8 cellular contexts compared by ENCODE assay signal in genomic region chr15:63487076-63487757, GRCh38. TPM values are rescaled to one million over a fixed set of nuclear protein-coding genes. Genes with fewer than 3 reads are reported as not detected.
DNase-seq lines count a peak whose midpoint lies in the region; ATAC-seq, FAIRE-seq and TF ChIP-seq lines count a peak whose summit lies in the region.

No MANE protein-coding gene starts in this region.

- CTCF ChIA-PET in HCT116 (lab: Charles Lee), result interaction anchor here (0.9 to 1.7 kb wide), 14 partner anchors 9 to 580 kb away, joined by 3 to 13 read pairs (median 5); partner anchors contain the start of genes DAPK2 and USP3

- POLR2A ChIA-PET in HCT116 (lab: Charles Lee), result interaction anchor here (0.6 to 2.1 kb wide), 3 partner anchors 9 to 17 kb away, joined by 3 to 15 read pairs (median 3); partner anchors contain the start of gene USP3

- no peak for TF ChIP-seq POLR2A in HCT116 (IDR thresholded peaks at IDR 0.05; ENCODE audit: borderline replicate concordance, extremely low read depth, insufficient read depth, insufficient read length)

- intact Hi-C loops in HCT116 (cut with micrococcal nuclease) (no loop called here), left colon (cut with DNase I, micrococcal nuclease) (no loop called here)

- H3K9ac ChIP-seq in HCT116 (ENCODE audit: low read length), result no peak overlapping the region

- peak overlapping the region in 1 of 2 experiments; percentile 24; a peak in 1 of 4 replicates for H3K4me3 ChIP-seq in HCT116 (replicated peaks in 1 of 2; ENCODE audit: low read depth in 1 of 2, low read length in 2 of 2)

- H3K4me1 ChIP-seq in HCT116 (ENCODE audit: control insufficient read depth in 1 of 2, insufficient read depth in 2 of 2, low read length in 2 of 2), result peaks cover under 1 to 7% of the 10 kb centered on the region in 2 experiments; a peak in 3 of 4 replicates

- peak; percentile 49 to 98 (median 93); a peak in 5 of 6 replicates for TF ChIP-seq CTCF in HCT116 (IDR thresholded peaks at IDR 0.05 in 2 of 3, conservative IDR thresholded peaks at IDR 0.05 in 1 of 3; ENCODE audit: borderline replicate concordance in 1 of 3, insufficient read depth in 1 of 3, low read depth in 2 of 3, low read length in 2 of 3)

- DNase-seq in HCT116 (ENCODE audit: low read depth, low spot score), result peak; percentile 67
- peak; percentile 11 for DNase-seq in NCI-H2107 treated with DMSO at 0.1 percent for 48 hours (lab: John Stamatoyannopoulos, UW; ENCODE audit: unreplicated experiment)
- DNase-seq in activated CD4-positive, alpha-beta T cell treated with anti-CD3 and anti-CD28 coated beads for 1 hour, result peak; percentile 81
- DNase-seq in caudate nucleus (lab: John Stamatoyannopoulos, UW), result peak in 57 of 61 donors; percentile 12 to 84 (median 64)
- peak; percentile 86 to 94 for DNase-seq in left colon
- DNase-seq in stimulated activated CD4-positive, alpha-beta T cell treated with anti-CD3 and anti-CD28 coated beads, Interleukin-4, amount 100 ng/mL, for 24 hours, result peak; percentile 90

- no peaks in the 10 kb centered on the region for H3K79me2 ChIP-seq in HCT116 (ENCODE audit: insufficient read depth, low read length)

- RAD21 ChIA-PET in HCT116 (lab: Charles Lee; ENCODE audit: low non-redundant PET in 1 of 2, low total read pairs in 2 of 2, uncharacterized antibody in 2 of 2, unreplicated experiment in 2 of 2), result interaction anchor here (1.0 kb wide), 2 partner anchors 112 to 113 kb away, joined by 3 read pairs; no protein-coding TSS in a partner anchor

- ATAC-seq in HCT116, result peak; percentile 100
- peak; percentile 96 for ATAC-seq in left colon
- no peak for ATAC-seq in GM21381 (IDR thresholded peaks at IDR 0.05; ENCODE audit: unreplicated experiment)

- TF ChIP-seq RAD21 in HCT116 (IDR thresholded peaks at IDR 0.05; ENCODE audit: low read depth), result peak; percentile 70

- H3K27ac ChIP-seq in HCT116 (ENCODE audit: low read depth, low read length) (no peak overlapping the region), caudate nucleus (ENCODE audit: low read depth, low read length) (no peak overlapping the region)

- H4K20me1 ChIP-seq in HCT116 (ENCODE audit: insufficient read depth), result no peaks in the 10 kb centered on the region

- H3K27me3 ChIP-seq in HCT116 (ENCODE audit: insufficient read depth, low read length), result no peaks in the 10 kb centered on the region

- FAIRE-seq in G401.6 (lab: Jason Lieb, UNC), result peak; percentile 66

- BruUV-seq in HCT116 (replicated peaks; lab: Mats Ljungman, UMichigan), result no TSS peak

- no peaks in the 10 kb centered on the region for H3K36me3 ChIP-seq in HCT116 (ENCODE audit: control insufficient read depth in 1 of 2, insufficient read depth in 2 of 2, low read length in 2 of 2)

- no peaks in the 10 kb centered on the region for H3K9me2 ChIP-seq in HCT116 (ENCODE audit: insufficient read depth)

- H2AFZ ChIP-seq in HCT116 (ENCODE audit: low read depth, low read length, poor library complexity, severe bottlenecking), result peak overlapping the region; percentile 99

- peak overlapping the region; percentile 59 for H3K4me2 ChIP-seq in HCT116 (ENCODE audit: low read length)

- H3K9me3 ChIP-seq in HCT116 (ENCODE audit: control insufficient read depth in 1 of 2, insufficient read depth in 1 of 2, low read depth in 1 of 2, low read length in 2 of 2), result no peaks in the 10 kb centered on the region

TF ChIP-seq in HCT116, 20 proteins besides CTCF, POLR2A, EP300 and RAD21:
- TF ChIP-seq SRF (IDR thresholded peaks at IDR 0.05; ENCODE audit: low read depth) (no peak), ZNF274 (IDR thresholded peaks at IDR 0.05; ENCODE audit: low read depth, low read length) (no peak), POLR2AphosphoS5 (IDR thresholded peaks at IDR 0.05; ENCODE audit: low read depth, low read length) (peak; percentile 21; the same call in 1 of the 2 replicates), CBX3 (IDR thresholded peaks at IDR 0.05; ENCODE audit: low read depth) (0 out of 2 replicates have a peak, but pooled peaks have one; percentile 39), EGR1 (IDR thresholded peaks at IDR 0.05; ENCODE audit: low read depth) (no peak), REST (IDR thresholded peaks at IDR 0.05; ENCODE audit: low read depth) (no peak)

RNA-seq across cellular contexts. Expression of gene USP3, which starts 17.2 kb away (rescaled TPM):
- total RNA-seq in HCT116 (2021; ENCODE audit: unreplicated experiment), result 61.6 TPM
- polyA plus RNA-seq in HCT116 (2012), result 36.3 and 40.8 TPM in 2 replicates
- 10 to 100 TPM; 74.7 to 79.9 TPM for total RNA-seq in left colon

Comparison
In these comparisons a context has a peak if more than half of its experiments do, and no peak if none do; other contexts are left out.
1. DNase-seq: peak in every context shown above with its lines; median percentile 90 in left colon; 90 in stimulated activated CD4-positive, alpha-beta T cell treated with anti-CD3 and anti-CD28 coated beads, Interleukin-4, amount 100 ng/mL, for 24 hours; 81 in activated CD4-positive, alpha-beta T cell treated with anti-CD3 and anti-CD28 coated beads for 1 hour; 67 in HCT116; 64 in caudate nucleus; 11 in NCI-H2107 treated with DMSO at 0.1 percent for 48 hours.